ENCODE assay signal across 1 cellular context in genomic region chr14:20455355-20456300, GRCh38.
TF ChIP-seq lines count a peak whose summit lies in the region.

No MANE protein-coding gene starts in this region.

TF ChIP-seq in K562, 482 proteins besides CTCF, POLR2A, EP300 and RAD21 (continued from another document and continues in another):
- no peak for TF ChIP-seq NFIX (CRISPR knock-in tag; IDR thresholded peaks at IDR 0.05; ENCODE audit: low read depth)
- no peak for TF ChIP-seq GMEB1 (CRISPR knock-in tag; IDR thresholded peaks at IDR 0.05)
- no peak for TF ChIP-seq PTTG1 (tag; IDR thresholded peaks at IDR 0.05; ENCODE audit: low read depth)
- no peak for TF ChIP-seq SPI1 (IDR thresholded peaks at IDR 0.05; ENCODE audit: borderline replicate concordance, low read depth, low read length)
- TF ChIP-seq EZH2 (IDR thresholded peaks at IDR 0.05; ENCODE audit: borderline replicate concordance, low read depth, low read length), result no peak
- TF ChIP-seq ZNF12 (CRISPR knock-in tag; IDR thresholded peaks at IDR 0.05), result 0 out of 2 replicates have a peak, but pooled peaks have one; percentile 54
- TF ChIP-seq POLR3A (IDR thresholded peaks at IDR 0.05; ENCODE audit: borderline replicate concordance, extremely low read depth, insufficient read depth, insufficient read length), result no peak
- no peak for TF ChIP-seq TGIF2 (CRISPR knock-in tag; IDR thresholded peaks at IDR 0.05)
- no peak for TF ChIP-seq SIX5 (IDR thresholded peaks at IDR 0.05; ENCODE audit: borderline replicate concordance in 1 of 2, insufficient read depth in 1 of 2, low read depth in 1 of 2, low read length in 2 of 2)
- TF ChIP-seq STAG1 (CRISPR knock-in tag; IDR thresholded peaks at IDR 0.05; ENCODE audit: borderline replicate concordance), result no peak
- no peak for TF ChIP-seq NFXL1 (CRISPR knock-in tag; IDR thresholded peaks at IDR 0.05)
- no peak for TF ChIP-seq MED1 (CRISPR knock-in tag; IDR thresholded peaks at IDR 0.05; ENCODE audit: borderline replicate concordance)
- TF ChIP-seq LCOR (CRISPR knock-in tag; IDR thresholded peaks at IDR 0.05), result no peak
- TF ChIP-seq NR0B1 (IDR thresholded peaks at IDR 0.05; ENCODE audit: partially characterized antibody), result no peak
- TF ChIP-seq ZKSCAN8 (CRISPR knock-in tag; IDR thresholded peaks at IDR 0.05), result no peak
- peak; percentile 71; the same call in 1 of the 2 replicates for TF ChIP-seq ZNF511 (CRISPR knock-in tag; IDR thresholded peaks at IDR 0.05)
- no peak for TF ChIP-seq HINFP (tag; conservative IDR thresholded peaks at IDR 0.05; ENCODE audit: low read depth)
- no peak for TF ChIP-seq ZNF398 (CRISPR knock-in tag; IDR thresholded peaks at IDR 0.05)
- TF ChIP-seq TCF3 (CRISPR knock-in tag; IDR thresholded peaks at IDR 0.05), result 0 out of 2 replicates have a peak, but pooled peaks have one; percentile 30
- no peak for TF ChIP-seq ZNF274 (IDR thresholded peaks at IDR 0.05; ENCODE audit: borderline replicate concordance, low read depth, low read length)
- TF ChIP-seq ZBTB26 (CRISPR knock-in tag; IDR thresholded peaks at IDR 0.05), result no peak
- no peak for TF ChIP-seq NR2C2 (CRISPR knock-in tag; IDR thresholded peaks at IDR 0.05)
- TF ChIP-seq NR2C2 (tag; IDR thresholded peaks at IDR 0.05), result peak; percentile 3; the same call in 1 of the 2 replicates
- TF ChIP-seq ZNF408 (CRISPR knock-in tag; IDR thresholded peaks at IDR 0.05; ENCODE audit: low read depth), result no peak
- no peak for TF ChIP-seq ZNF696 (CRISPR knock-in tag; conservative IDR thresholded peaks at IDR 0.05)
- TF ChIP-seq STAT5B (CRISPR knock-in tag; IDR thresholded peaks at IDR 0.05), result no peak
- TF ChIP-seq SAFB2 (IDR thresholded peaks at IDR 0.05; ENCODE audit: borderline replicate concordance, low read depth, low read length, severe bottlenecking), result no peak
- no peak for TF ChIP-seq SRSF9 (IDR thresholded peaks at IDR 0.05; ENCODE audit: borderline replicate concordance, low read depth, low read length)
- no peak for TF ChIP-seq ZC3H11A (IDR thresholded peaks at IDR 0.05; ENCODE audit: low read depth, low read length)
- TF ChIP-seq ZNF324 (CRISPR knock-in tag; IDR thresholded peaks at IDR 0.05), result no peak
- no peak for TF ChIP-seq CHD7 (IDR thresholded peaks at IDR 0.05; ENCODE audit: low read depth, low read length)
- no peak for TF ChIP-seq PATZ1 (CRISPR knock-in tag; IDR thresholded peaks at IDR 0.05; ENCODE audit: borderline replicate concordance)
- no peak for TF ChIP-seq CSDE1 (IDR thresholded peaks at IDR 0.05)
- peak; percentile 38; the same call in 1 of the 2 replicates for TF ChIP-seq BCOR (IDR thresholded peaks at IDR 0.05)
- no peak for TF ChIP-seq HNRNPLL (IDR thresholded peaks at IDR 0.05; ENCODE audit: low read depth, low read length, poor library complexity, severe bottlenecking)
- TF ChIP-seq NFE2L1 (tag; IDR thresholded peaks at IDR 0.05; ENCODE audit: borderline replicate concordance, low read depth), result no peak
- no peak for TF ChIP-seq NONO (IDR thresholded peaks at IDR 0.05; ENCODE audit: low read depth in 2 of 2, low read length in 1 of 2)
- TF ChIP-seq ZNF282 (CRISPR knock-in tag; IDR thresholded peaks at IDR 0.05), result no peak
- TF ChIP-seq KHSRP (IDR thresholded peaks at IDR 0.05), result no peak
- TF ChIP-seq SNRNP70 (optimal IDR thresholded peaks at IDR 0.05; ENCODE audit: low read depth, low read length), result no peak
- no peak for TF ChIP-seq BRCA1 (IDR thresholded peaks at IDR 0.05)
- no peak for TF ChIP-seq BRCA1 (CRISPR knock-in tag; IDR thresholded peaks at IDR 0.05)
- TF ChIP-seq NRF1 (conservative IDR thresholded peaks at IDR 0.05 in 1 of 2, IDR thresholded peaks at IDR 0.05 in 1 of 2), result 0 out of 4 replicates have a peak, but pooled peaks of 1 of the 2 experiments have one; percentile 12
- no peak for TF ChIP-seq ZNF347 (CRISPR knock-in tag; IDR thresholded peaks at IDR 0.05; ENCODE audit: low read depth)
